Comparison of ENCODE assay signal across 17 cellular contexts in the genomic region with DNA sequence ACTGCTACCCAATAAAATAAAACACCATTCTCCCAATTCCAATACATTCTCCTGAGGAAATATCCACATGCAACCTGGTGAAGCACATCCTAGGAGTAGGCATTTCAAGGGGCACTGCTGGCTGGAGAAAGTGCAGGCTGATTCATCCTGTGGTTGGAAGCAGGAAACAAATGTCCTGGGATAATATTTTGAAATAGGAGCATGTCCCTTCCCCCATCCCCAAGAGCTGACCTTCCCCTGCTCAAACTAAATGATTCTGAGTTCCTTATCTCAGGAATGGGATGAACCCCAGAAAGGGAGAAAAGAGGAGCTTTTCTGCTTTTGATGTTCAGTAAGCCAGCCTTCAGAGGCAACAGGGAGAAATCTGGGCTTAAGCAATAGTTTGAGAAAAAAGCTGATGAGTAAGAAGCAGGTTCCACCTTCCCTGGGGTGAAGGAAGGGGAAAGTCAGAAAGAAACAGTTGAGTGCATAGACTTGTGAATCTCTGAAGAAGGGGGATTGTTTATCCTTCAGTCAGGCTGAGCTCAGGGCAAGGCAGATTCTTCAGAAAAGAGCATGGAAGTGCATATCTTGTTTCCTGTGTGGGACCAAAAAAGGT. TPM values are rescaled to one million over a fixed set of nuclear protein-coding genes. Genes with fewer than 3 reads are reported as not detected.
A peak's percentile ranks its signal among the peaks of the same experiment; 100 is the strongest.
DNase-seq lines count a peak whose midpoint lies in the region; ATAC-seq, FAIRE-seq and TF ChIP-seq lines count a peak whose summit lies in the region.
"Had no signal": no experiment of that assay in that cellular context is flagged by ENCODE, and none has a peak within 500 bp of the region (broad histone marks: within the 10 kb centered on the region; RNA-seq: fewer than 3 reads in every experiment).

No MANE protein-coding gene starts in this region.

- H3K27me3 ChIP-seq in astrocyte (ENCODE audit: insufficient read depth, low read length) (no peaks in the 10 kb centered on the region), foreskin keratinocyte (peaks cover 17% of the 10 kb centered on the region)
- H3K27me3 ChIP-seq: neural progenitor cell, sigmoid colon had no signal

- no peak overlapping the region for H3K9ac ChIP-seq in astrocyte (ENCODE audit: low read length)
- H3K9ac ChIP-seq: neural progenitor cell had no signal

- H3K4me1 ChIP-seq in A549 (peaks cover 20% of the 10 kb centered on the region; the same call in 2 of the 3 replicates), astrocyte (ENCODE audit: insufficient read depth, low read length) (peaks cover 13% of the 10 kb centered on the region), foreskin keratinocyte (peaks cover 20% of the 10 kb centered on the region)
- H3K4me1 ChIP-seq: lower lobe of right lung had no signal

- no peaks in the 10 kb centered on the region for H3K27me3 Mint-ChIP-seq in astrocyte (ENCODE audit: low read depth, unreplicated experiment)
- H3K27me3 Mint-ChIP-seq: activated naive CD4-positive, alpha-beta T cell treated with anti-CD3 and anti-CD28 coated beads, Interleukin-2, amount 50 U/mL, for 24 hours had no signal

- CTCF ChIA-PET in A549 (lab: Yijun Ruan, JAX): interaction anchor here (0.8 to 3.5 kb wide), 4 partner anchors 13 to 307 kb away, joined by 3 to 13 read pairs (median 3); no protein-coding TSS in a partner anchor

- H3K27ac ChIP-seq in A549: peak overlapping the region; percentile 7 to 15; a peak in 1 of 6 replicates
- no peak overlapping the region for H3K27ac ChIP-seq in astrocyte (ENCODE audit: low read depth, low read length)
- H3K27ac ChIP-seq in foreskin keratinocyte: no peak overlapping the region
- H3K27ac ChIP-seq: lower lobe of right lung, neural progenitor cell, sigmoid colon had no signal

- H2AFZ ChIP-seq in astrocyte (ENCODE audit: low read depth, low read length): no peak overlapping the region
- H2AFZ ChIP-seq: neural progenitor cell had no signal

- ATAC-seq in A549: peak; percentile 33 to 66; a peak in 2 of 6 replicates
- ATAC-seq in foreskin keratinocyte: peak; percentile 62
- no peak for ATAC-seq in GM21447 (IDR thresholded peaks at IDR 0.05; ENCODE audit: unreplicated experiment)
- ATAC-seq in HG02571 (IDR thresholded peaks at IDR 0.05; ENCODE audit: unreplicated experiment): no peak
- ATAC-seq: lower lobe of right lung, SK-N-SH treated with all-trans-retinoic acid at 6 μM for 48 hours had no signal

- H4K20me1 ChIP-seq in astrocyte (ENCODE audit: insufficient read depth, low read length): no peaks in the 10 kb centered on the region

- H3K9me3 ChIP-seq in A549 (0 out of 3 replicates have a peak, but pooled peaks cover 2% of the 10 kb centered on the region), astrocyte (ENCODE audit: insufficient read depth, low read depth, low read length) (no peaks in the 10 kb centered on the region)
- H3K9me3 ChIP-seq: lower lobe of right lung, sigmoid colon had no signal

- no peak overlapping the region for H3K4me3 ChIP-seq in A549
- no peak overlapping the region for H3K4me3 ChIP-seq in astrocyte (ENCODE audit: insufficient read depth, low read depth, low read length)
- H3K4me3 ChIP-seq: lower lobe of right lung, neural progenitor cell, sigmoid colon had no signal

- peak overlapping the region; percentile 28 for H3K4me2 ChIP-seq in A549
- H3K4me2 ChIP-seq in astrocyte (ENCODE audit: low read length): peak overlapping the region; percentile 71
- H3K4me2 ChIP-seq: neural progenitor cell had no signal

- H3K36me3 Mint-ChIP-seq in astrocyte (ENCODE audit: low read depth, unreplicated experiment): no peaks in the 10 kb centered on the region
- H3K36me3 Mint-ChIP-seq: neural progenitor cell had no signal

- H3K4me1 Mint-ChIP-seq in astrocyte (ENCODE audit: low read depth, unreplicated experiment): peaks cover 30% of the 10 kb centered on the region

- TF ChIP-seq POLR2A in A549 (IDR thresholded peaks at IDR 0.05; ENCODE audit: low read length): no peak

- no peak overlapping the region for H3K4me3 Mint-ChIP-seq in astrocyte (ENCODE audit: unreplicated experiment)
- H3K4me3 Mint-ChIP-seq: activated naive CD4-positive, alpha-beta T cell treated with anti-CD3 and anti-CD28 coated beads, Interleukin-2, amount 50 U/mL, for 24 hours; neural progenitor cell had no signal

- FAIRE-seq in A549 (lab: Jason Lieb, UNC) (no peak), astrocyte (lab: Jason Lieb, UNC) (peak; percentile 76)

- POLR2A ChIA-PET in A549 (lab: Yijun Ruan, JAX): no interaction called here

- no peak for TF ChIP-seq CTCF in A549 (IDR thresholded peaks at IDR 0.05)
- no peak for TF ChIP-seq CTCF in astrocyte (IDR thresholded peaks at IDR 0.05; ENCODE audit: insufficient read depth, low read depth, low read length)
- TF ChIP-seq CTCF in foreskin keratinocyte (conservative IDR thresholded peaks at IDR 0.05): no peak

- DNase-seq in A549 (ENCODE audit: low read depth in 1 of 2, low spot score in 1 of 2): no peak
- DNase-seq in HS-5 (ENCODE audit: low read depth): peak; percentile 68
- peak; percentile 42 for DNase-seq in astrocyte (ENCODE audit: low read depth)
- peak; percentile 34 to 63 for DNase-seq in foreskin keratinocyte
- no peak for DNase-seq in activated effector memory CD4-positive, alpha-beta T cell treated with Interleukin-2 at 50 U/mL for 16 hours
- DNase-seq in C1 segment of cervical spinal cord (lab: John Stamatoyannopoulos, UW): no peak
- DNase-seq: Calu3, erythroblast, lower lobe of right lung, NCI-H2171, sigmoid colon had no signal

- H3K27ac Mint-ChIP-seq in astrocyte (ENCODE audit: unreplicated experiment): peak overlapping the region; percentile 15
- H3K27ac Mint-ChIP-seq: activated naive CD4-positive, alpha-beta T cell treated with anti-CD3 and anti-CD28 coated beads, Interleukin-2, amount 50 U/mL, for 24 hours; neural progenitor cell had no signal

- H3K79me2 ChIP-seq in astrocyte (ENCODE audit: insufficient read depth, low read length): no peaks in the 10 kb centered on the region

- H3K9me3 Mint-ChIP-seq in astrocyte (ENCODE audit: unreplicated experiment): no peaks in the 10 kb centered on the region

- TF ChIP-seq RAD21 in A549 (conservative IDR thresholded peaks at IDR 0.05 in 1 of 2, IDR thresholded peaks at IDR 0.05 in 1 of 2): no peak

- no peaks in the 10 kb centered on the region for H3K36me3 ChIP-seq in astrocyte (ENCODE audit: insufficient read depth, low read length)
- H3K36me3 ChIP-seq: lower lobe of right lung, neural progenitor cell, sigmoid colon had no signal

- TF ChIP-seq EP300 in A549 (IDR thresholded peaks at IDR 0.05): no peak

TF ChIP-seq in A549, 52 proteins besides CTCF, POLR2A, EP300 and RAD21:
- TF ChIP-seq JUNB (IDR thresholded peaks at IDR 0.05) (no peak), MAZ (IDR thresholded peaks at IDR 0.05; ENCODE audit: borderline replicate concordance, low read depth, low read length) (no peak), KDM5A (IDR thresholded peaks at IDR 0.05) (no peak), HOXB13 (CRISPR knock-in tag; IDR thresholded peaks at IDR 0.05; ENCODE audit: low read depth) (no peak), HOXB5 (CRISPR knock-in tag; IDR thresholded peaks at IDR 0.05) (no peak), PHF8 (IDR thresholded peaks at IDR 0.05; ENCODE audit: borderline replicate concordance, low read depth) (no peak), ZSCAN20 (CRISPR knock-in tag; IDR thresholded peaks at IDR 0.05) (no peak), BHLHE40 (IDR thresholded peaks at IDR 0.05; ENCODE audit: low read depth, low read length) (no peak), NPAS2 (CRISPR knock-in tag; IDR thresholded peaks at IDR 0.05; ENCODE audit: borderline replicate concordance) (no peak), TFCP2L1 (CRISPR knock-in tag; IDR thresholded peaks at IDR 0.05) (no peak)

RNA-seq across cellular contexts. Expression of a gene that starts 19.5 kb away (rescaled TPM):
- polyA plus RNA-seq in A549 (2011; rRNA removed) (not detected in 2 replicates), A549 (2017; fragmentation: RNase III; extraction: RNeasy Plus Mini Kit Qiagen cat#74134 plus additional on column Dnase treatment) (0.07 TPM in 1 of 3 replicates, not detected in the others), foreskin keratinocyte (not detected in 2 replicates)
- not detected in 2 replicates for polyA plus RNA-seq in A549 (2012; cell fraction: cytosol; rRNA removed)
- not detected in 2 replicates for polyA plus RNA-seq in A549 (2012; cell fraction: nucleus; rRNA removed)
- polyA minus RNA-seq in A549 (2011; rRNA and poly(A)+ RNA removed): not detected in 2 replicates
- total RNA-seq in astrocyte (1.5 and 2.0 TPM in 2 replicates), foreskin keratinocyte (not detected in 2 replicates)
- total RNA-seq: A673, Calu3 had no signal

Comparison
In these comparisons a context has a peak if more than half of its experiments do, and no peak if none do; other contexts are left out.
1. ATAC-seq: peak in A549 (2 of 2) and foreskin keratinocyte (single experiment); none in GM21447 (single experiment) and HG02571 (single experiment).
2. DNase-seq: peak in HS-5 (single experiment), astrocyte (single experiment) and foreskin keratinocyte (2 of 2); none in A549 (0 of 2), activated effector memory CD4-positive, alpha-beta T cell treated with Interleukin-2 at 50 U/mL for 16 hours (single experiment) and C1 segment of cervical spinal cord (0 of 14).
3. H3K27ac ChIP-seq: peak in A549 (2 of 2); none in astrocyte (single experiment) and foreskin keratinocyte (single experiment).